13 cellular contexts compared by ENCODE assay signal in genomic region chr2:64625352-64626145, GRCh38. TPM values are rescaled to one million over a fixed set of nuclear protein-coding genes. Genes with fewer than 3 reads are reported as not detected.
A peak's percentile ranks its signal among the peaks of the same experiment; 100 is the strongest.
DNase-seq lines count a peak whose midpoint lies in the region; ATAC-seq and TF ChIP-seq lines count a peak whose summit lies in the region.
"Had no signal": no experiment of that assay in that cellular context is flagged by ENCODE, and none has a peak within 500 bp of the region (broad histone marks: within the 10 kb centered on the region; RNA-seq: fewer than 3 reads in every experiment).

No MANE protein-coding gene starts in this region.

- no peaks in the 10 kb centered on the region for H3K79me2 ChIP-seq in GM23338 (replicated peaks; ENCODE audit: insufficient read depth)

- H3K36me3 Mint-ChIP-seq in GM23338 (ENCODE audit: low read depth): no peaks in the 10 kb centered on the region
- H3K36me3 Mint-ChIP-seq in memory B cell: peaks cover 2% of the 10 kb centered on the region

- peaks cover 14% of the 10 kb centered on the region for H3K4me1 ChIP-seq in GM23338 (ENCODE audit: insufficient read depth)

- peak overlapping the region; percentile 30; the same call in 1 of the 2 replicates for H3K27ac Mint-ChIP-seq in GM23338
- peak overlapping the region; percentile 49 for H3K27ac Mint-ChIP-seq in memory B cell

- TF ChIP-seq CTCF in GM06990 (IDR thresholded peaks at IDR 0.05; ENCODE audit: insufficient read depth, low read length, poor library complexity, severe bottlenecking): peak; percentile 23
- TF ChIP-seq CTCF in GM23338 (conservative IDR thresholded peaks at IDR 0.05; ENCODE audit: low read depth in 2 of 2): peak; percentile 49 to 73

- ATAC-seq in GM23338 (peak; percentile 65), memory B cell (ENCODE audit: low read depth) (peak; percentile 62), HG02885 (IDR thresholded peaks at IDR 0.05; ENCODE audit: poor library complexity, unreplicated experiment) (no peak)

- no peaks in the 10 kb centered on the region for H3F3A ChIP-seq in GM23338 (replicated peaks; ENCODE audit: low read depth)

- H3K4me3 Mint-ChIP-seq in GM23338: no peak overlapping the region
- no peak overlapping the region for H3K4me3 Mint-ChIP-seq in memory B cell

- H3K36me3 ChIP-seq in GM06990 (ENCODE audit: control insufficient read depth, insufficient read depth, low read length): no peaks in the 10 kb centered on the region; the same call in none of the 2 replicates
- no peaks in the 10 kb centered on the region for H3K36me3 ChIP-seq in GM23338 (ENCODE audit: insufficient read depth)

- no peaks in the 10 kb centered on the region for H4K20me1 ChIP-seq in GM23338 (replicated peaks; ENCODE audit: insufficient read depth)

- H3K4me1 Mint-ChIP-seq in GM23338: peaks cover 31% of the 10 kb centered on the region
- H3K4me1 Mint-ChIP-seq in memory B cell: peaks cover 19% of the 10 kb centered on the region
- H3K4me1 Mint-ChIP-seq: CD8-positive, alpha-beta memory T cell had no signal

- H3K27ac ChIP-seq in GM23338 (ENCODE audit: low read depth) (no peak overlapping the region), caudate nucleus (ENCODE audit: low read depth, low read length) (no peak overlapping the region)
- H3K27ac ChIP-seq: epithelial cell of prostate, VCaP had no signal

- H2AFZ ChIP-seq in GM23338: no peak overlapping the region

- DNase-seq in GM06990 (ENCODE audit: extremely low read depth, insufficient read length) (no peak), GM23338 (ENCODE audit: low spot score) (peak; percentile 72), SKM-1 (lab: John Stamatoyannopoulos, UW; ENCODE audit: unreplicated experiment) (peak; percentile 40), memory B cell (ENCODE audit: low spot score in 2 of 2) (no peak), caudate nucleus (lab: John Stamatoyannopoulos, UW) (no peak)
- no peak for DNase-seq in central memory CD4-positive, alpha-beta T cell
- DNase-seq: midbrain, NCI-H2171, substantia nigra had no signal

- H3K4me3 ChIP-seq in GM06990 (replicated peaks; ENCODE audit: low read depth, low read length) (no peak overlapping the region), GM23338 (no peak overlapping the region)

- no peaks in the 10 kb centered on the region for H3K9me3 Mint-ChIP-seq in GM23338
- no peaks in the 10 kb centered on the region for H3K9me3 Mint-ChIP-seq in memory B cell
- H3K9me3 Mint-ChIP-seq: CD8-positive, alpha-beta memory T cell had no signal

- H3K9me2 ChIP-seq in GM23338 (ENCODE audit: insufficient read depth): no peaks in the 10 kb centered on the region

- H3K27me3 ChIP-seq in GM06990 (replicated peaks; ENCODE audit: control insufficient read depth, insufficient read depth, low read length) (no peaks in the 10 kb centered on the region), GM23338 (ENCODE audit: insufficient read depth) (no peaks in the 10 kb centered on the region)

- H3K27me3 Mint-ChIP-seq in GM23338 (ENCODE audit: insufficient read depth, low read depth, poor library complexity) (peaks cover 10% of the 10 kb centered on the region), memory B cell (no peaks in the 10 kb centered on the region)
- H3K27me3 Mint-ChIP-seq: CD8-positive, alpha-beta memory T cell had no signal

- H3K4me2 ChIP-seq in GM23338: no peak overlapping the region

TF ChIP-seq in GM23338, 12 proteins besides CTCF, POLR2A, EP300 and RAD21 (continues in another document):
- TF ChIP-seq EZH2 (IDR thresholded peaks at IDR 0.05; ENCODE audit: low read depth, unreplicated experiment) (no peak), ETS1 (IDR thresholded peaks at IDR 0.05) (no peak), POLR2AphosphoS5 (IDR thresholded peaks at IDR 0.05; ENCODE audit: low read depth) (no peak), ZNF331 (CRISPR knock-in tag; IDR thresholded peaks at IDR 0.05; ENCODE audit: low read depth) (no peak), CREB1 (CRISPR knock-in tag; IDR thresholded peaks at IDR 0.05; ENCODE audit: low read depth) (no peak), STAT1 (IDR thresholded peaks at IDR 0.05; ENCODE audit: unreplicated experiment) (no peak), ZNF114 (CRISPR knock-in tag; IDR thresholded peaks at IDR 0.05) (no peak), REST (IDR thresholded peaks at IDR 0.05; ENCODE audit: unreplicated experiment) (no peak)

RNA-seq across cellular contexts. Expression of gene SERTAD2, which starts 28.2 kb away (rescaled TPM):
- total RNA-seq in GM23338 (2014; rRNA removed; shearing (Covaris generic)): 6.2 and 6.6 TPM in 2 replicates
- polyA plus RNA-seq in GM23338 (2016; fragmentation: Nextera tagmentation; extraction: Ambion mirVana): 6.4 and 6.7 TPM in 2 replicates

Comparison
In these comparisons a context has a peak if more than half of its experiments do, and no peak if none do; other contexts are left out.
1. DNase-seq: peak in GM23338 (single experiment) and SKM-1 (single experiment); none in GM06990 (single experiment), memory B cell (0 of 2), caudate nucleus (0 of 61) and central memory CD4-positive, alpha-beta T cell (single experiment).